Comparison of ENCODE assay signal across 15 cellular contexts in genomic region chr7:137443616-137444015, GRCh38.
A peak's percentile ranks its signal among the peaks of the same experiment; 100 is the strongest.
DNase-seq lines count a peak whose midpoint lies in the region; ATAC-seq and TF ChIP-seq lines count a peak whose summit lies in the region.
"Had no signal": no experiment of that assay in that cellular context is flagged by ENCODE, and none has a peak within 500 bp of the region (broad histone marks: within the 10 kb centered on the region; RNA-seq: fewer than 3 reads in every experiment).

No MANE protein-coding gene starts in this region.

- BruUV-seq in mammary epithelial cell (replicated peaks; lab: Mats Ljungman, UMichigan), result no TSS peak

- no peak overlapping the region for H3K4me3 Mint-ChIP-seq in H9
- H3K4me3 Mint-ChIP-seq: dendritic cell treated with granulocyte-macrophage colony-stimulating factor and Interleukin-4, amounts not matched to agents 40 ng/mL and 50 ng/mL, for 4 days had no signal

- H3K56ac ChIP-seq in H9 (ENCODE audit: insufficient read length, low read depth, low read length), result no peak overlapping the region

- no peak overlapping the region for H2BK12ac ChIP-seq in H9 (ENCODE audit: insufficient read length, low read depth, low read length)

- ATAC-seq in GM21786 (IDR thresholded peaks at IDR 0.05; ENCODE audit: unreplicated experiment), result no peak
- ATAC-seq: gastrocnemius medialis, upper lobe of right lung had no signal

- H2BK120ac ChIP-seq in H9 (ENCODE audit: low read depth, low read length, poor library complexity, severe bottlenecking), result no peak overlapping the region

- no peak overlapping the region for H2BK20ac ChIP-seq in H9 (ENCODE audit: low read depth, low read length, poor library complexity, severe bottlenecking)

- H3K23ac ChIP-seq in H9 (ENCODE audit: insufficient read length, low read depth, low read length), result no peak overlapping the region

- 7% methylated on average over 2 of the region's 2 CpGs for WGBS in mammary epithelial cell (ENCODE audit: low coverage, missing lambda C conversion rate)
- WGBS in H9 (ENCODE audit: extremely low coverage, insufficient read length, low lambda C conversion rate), result no CpG with 5 or more reads among the region's 2 CpGs

- no peak overlapping the region for H3K14ac ChIP-seq in H9 (ENCODE audit: insufficient read depth, low read length)

- no peak overlapping the region for H2AK5ac ChIP-seq in H9 (ENCODE audit: insufficient read length, low read length)

- H2AFZ ChIP-seq in mammary epithelial cell (ENCODE audit: low read depth, low read length), result no peak overlapping the region
- H2AFZ ChIP-seq in H9 (ENCODE audit: low read length), result no peak overlapping the region

- H4K20me1 ChIP-seq in mammary epithelial cell (ENCODE audit: insufficient read depth, low read length) (no peaks in the 10 kb centered on the region), H9 (ENCODE audit: control insufficient read depth, insufficient read depth, insufficient read length) (no peaks in the 10 kb centered on the region)

- H3K4me2 ChIP-seq in mammary epithelial cell (ENCODE audit: insufficient read depth, low read depth, low read length) (peak overlapping the region; percentile 24), H9 (ENCODE audit: insufficient read depth, insufficient read length, low read length) (no peak overlapping the region)

- CTCF ChIA-PET in mammary epithelial cell (lab: Charles Lee; ENCODE audit: low non-redundant PET), result no interaction called here

- no peak overlapping the region for H3T11ph ChIP-seq in H9 (ENCODE audit: low read length)

- no peak overlapping the region for H2BK5ac ChIP-seq in H9 (ENCODE audit: insufficient read length, low read length)

- dilution Hi-C loops in mammary epithelial cell (cut with HindIII; ENCODE audit: low sequenced_read_pairs), result no loop called here

- TF ChIP-seq CTCF in mammary epithelial cell (conservative IDR thresholded peaks at IDR 0.05 in 1 of 2, IDR thresholded peaks at IDR 0.05 in 1 of 2; ENCODE audit: extremely low read depth in 1 of 2, insufficient read depth in 1 of 2, low read depth in 1 of 2, low read length in 2 of 2), result no peak
- no peak for TF ChIP-seq CTCF in H9 (conservative IDR thresholded peaks at IDR 0.05)

- H4K5ac ChIP-seq in H9 (ENCODE audit: insufficient read length, low read depth, low read length), result no peak overlapping the region

- H3K27me3 ChIP-seq in mammary epithelial cell (ENCODE audit: insufficient read depth, low read length) (peaks cover 2% of the 10 kb centered on the region), H9 (ENCODE audit: insufficient read depth, low read length) (no peaks in the 10 kb centered on the region)
- H3K27me3 ChIP-seq: BE2C, gastrocnemius medialis, SJSA1, upper lobe of right lung had no signal

- H3K27ac ChIP-seq in mammary epithelial cell (ENCODE audit: insufficient read depth, low read depth, low read length) (no peak overlapping the region), H9 (ENCODE audit: insufficient read length, low read depth, low read length) (no peak overlapping the region)
- H3K27ac ChIP-seq: gastrocnemius medialis, SJSA1, upper lobe of right lung had no signal

- intact Hi-C loops in mammary epithelial cell (cut with micrococcal nuclease), result no loop called here

- no peaks in the 10 kb centered on the region for H3K27me3 Mint-ChIP-seq in H9 (ENCODE audit: low read depth)
- H3K27me3 Mint-ChIP-seq: dendritic cell treated with granulocyte-macrophage colony-stimulating factor and Interleukin-4, amounts not matched to agents 40 ng/mL and 50 ng/mL, for 4 days had no signal

- no peaks in the 10 kb centered on the region for H3K36me3 ChIP-seq in mammary epithelial cell (ENCODE audit: insufficient read depth, low read length)
- H3K36me3 ChIP-seq: BE2C, gastrocnemius medialis, SJSA1, upper lobe of right lung had no signal

- in situ Hi-C loops in mammary epithelial cell (cut with MboI; ENCODE audit: low sequenced_read_pairs in 2 of 2), result no loop called here

- H3K4me1 ChIP-seq in mammary epithelial cell (ENCODE audit: insufficient read depth, low read length) (peaks cover 5% of the 10 kb centered on the region), H9 (ENCODE audit: insufficient read depth, low read length) (no peaks in the 10 kb centered on the region; the same call in 1 of the 2 replicates)
- H3K4me1 ChIP-seq: gastrocnemius medialis, upper lobe of right lung had no signal

- no peak overlapping the region for H2BK15ac ChIP-seq in H9 (ENCODE audit: low read depth, low read length)

- H3K36me3 Mint-ChIP-seq in H9 (ENCODE audit: insufficient read depth in 1 of 3, low read depth in 3 of 3), result no peaks in the 10 kb centered on the region

- no peak overlapping the region for H4K91ac ChIP-seq in H9 (ENCODE audit: insufficient read length, low read depth, low read length)

- no peaks in the 10 kb centered on the region for H3K23me2 ChIP-seq in H9 (ENCODE audit: insufficient read length, low read depth, low read length, poor library complexity, severe bottlenecking)

- H3K18ac ChIP-seq in H9 (ENCODE audit: insufficient read length, low read depth, low read length), result no peak overlapping the region

- DNase-seq in DMS53 treated with DMSO at 0.1 percent for 48 hours (lab: John Stamatoyannopoulos, UW; ENCODE audit: unreplicated experiment) (peak; percentile 26), NCI-H2029 (lab: John Stamatoyannopoulos, UW) (peak; percentile 28), mammary epithelial cell (peak; percentile 81), myocyte (ENCODE audit: low read depth) (peak; percentile 89), H9 (no peak), GDM1 (lab: John Stamatoyannopoulos, UW) (no peak)
- DNase-seq in activated CD4-positive, alpha-beta T cell treated with anti-CD3 and anti-CD28 coated beads for 4 hours, result no peak
- DNase-seq: BE2C; gastrocnemius medialis; NCI-H1694 treated with DMSO at 0.1 percent for 48 hours; stimulated activated CD4-positive, alpha-beta T cell treated with anti-CD3 and anti-CD28 coated beads, Interleukin-2, amount 100 ng/mL, for 24 hours; upper lobe of right lung had no signal

- H4K8ac ChIP-seq in H9 (replicated peaks; ENCODE audit: insufficient read length, low read depth, low read length), result no peak overlapping the region

- H3K4me3 ChIP-seq in mammary epithelial cell (replicated peaks in 1 of 3; ENCODE audit: insufficient read depth in 1 of 3, low read depth in 2 of 3, low read length in 3 of 3), result no peak overlapping the region
- H3K4me3 ChIP-seq: gastrocnemius medialis, SJSA1, upper lobe of right lung had no signal

- no peak overlapping the region for H3K27ac Mint-ChIP-seq in H9
- H3K27ac Mint-ChIP-seq: dendritic cell treated with granulocyte-macrophage colony-stimulating factor and Interleukin-4, amounts not matched to agents 40 ng/mL and 50 ng/mL, for 4 days had no signal

- H3K79me2 ChIP-seq in mammary epithelial cell (ENCODE audit: insufficient read depth, low read length), result no peaks in the 10 kb centered on the region
- H3K79me2 ChIP-seq in H9 (ENCODE audit: insufficient read depth, low read length), result no peaks in the 10 kb centered on the region

- no peak overlapping the region for H3K9ac ChIP-seq in mammary epithelial cell (ENCODE audit: insufficient read depth, low read length)
- H3K9ac ChIP-seq in H9 (ENCODE audit: extremely low read depth, insufficient read length, low read length), result no peak overlapping the region

- H3K4me1 Mint-ChIP-seq in H9, result peaks cover 9 to 11% of the 10 kb centered on the region in 2 experiments

- no peaks in the 10 kb centered on the region for H3K9me3 ChIP-seq in mammary epithelial cell (replicated peaks; ENCODE audit: insufficient read depth, low read length)
- H3K9me3 ChIP-seq in H9 (ENCODE audit: control insufficient read depth, low read depth, low read length), result no peaks in the 10 kb centered on the region
- H3K9me3 ChIP-seq: BE2C, gastrocnemius medialis, SJSA1, upper lobe of right lung had no signal

- H3K4ac ChIP-seq in H9 (ENCODE audit: low read depth, low read length), result no peak overlapping the region

- no peaks in the 10 kb centered on the region for H3K79me1 ChIP-seq in H9 (ENCODE audit: insufficient read depth, low read depth, low read length, poor library complexity, severe bottlenecking)

- peaks cover 0 to 2% of the 10 kb centered on the region in 2 experiments; a peak in 1 of 5 replicates for H3K9me3 Mint-ChIP-seq in H9
- H3K9me3 Mint-ChIP-seq: dendritic cell treated with granulocyte-macrophage colony-stimulating factor and Interleukin-4, amounts not matched to agents 40 ng/mL and 50 ng/mL, for 4 days had no signal

Comparison
In these comparisons a context has a peak if more than half of its experiments do, and no peak if none do; other contexts are left out.
1. DNase-seq: peak in DMS53 treated with DMSO at 0.1 percent for 48 hours (single experiment), NCI-H2029 (single experiment), mammary epithelial cell (single experiment) and myocyte (single experiment); none in activated CD4-positive, alpha-beta T cell treated with anti-CD3 and anti-CD28 coated beads for 4 hours (0 of 2), H9 (single experiment) and GDM1 (single experiment).